8 cellular contexts compared by ENCODE assay signal in the genomic region with DNA sequence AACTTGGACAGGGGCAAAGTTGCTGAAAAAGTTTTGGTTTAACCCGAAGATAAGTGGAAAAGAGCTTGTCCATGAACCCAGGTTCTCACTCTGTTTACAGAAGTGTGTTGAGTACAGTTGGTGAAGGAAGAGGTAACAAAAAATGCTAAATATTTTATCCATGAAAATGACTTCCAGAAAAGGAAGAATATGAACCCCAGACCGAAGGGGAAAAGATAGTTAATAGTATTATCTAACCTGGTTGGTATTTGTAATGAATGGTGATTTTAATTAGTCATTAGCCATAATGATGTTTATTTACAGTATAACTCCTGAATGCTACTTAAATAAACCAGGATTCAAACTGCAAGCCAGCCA. TPM values are rescaled to one million over a fixed set of nuclear protein-coding genes. Genes with fewer than 3 reads are reported as not detected.
DNase-seq lines count a peak whose midpoint lies in the region; ATAC-seq and TF ChIP-seq lines count a peak whose summit lies in the region.

No MANE protein-coding gene starts in this region.

- H3K4me3 Mint-ChIP-seq in CD4-positive, alpha-beta memory T cell = peak overlapping the region; percentile 92 to 100 (median 99)
- H3K4me3 Mint-ChIP-seq in nephron progenitor cell = peak overlapping the region; percentile 94

- no peak for ATAC-seq in GM21619 (IDR thresholded peaks at IDR 0.05; ENCODE audit: unreplicated experiment)
- ATAC-seq in GM21717 (IDR thresholded peaks at IDR 0.05; ENCODE audit: unreplicated experiment) = no peak

- peaks cover 13% of the 10 kb centered on the region for H3K36me3 ChIP-seq in CD4-positive, alpha-beta memory T cell (ENCODE audit: insufficient read depth, low read length)
- H3K36me3 ChIP-seq in NT2/D1 (ENCODE audit: insufficient read depth, insufficient read length, low read length) = peaks cover 36% of the 10 kb centered on the region
- peaks cover 9% of the 10 kb centered on the region for H3K36me3 ChIP-seq in ectodermal cell (ENCODE audit: control insufficient read depth, insufficient read depth, low read length)

- no peaks in the 10 kb centered on the region for H3K9me3 Mint-ChIP-seq in CD4-positive, alpha-beta memory T cell
- no peaks in the 10 kb centered on the region for H3K9me3 Mint-ChIP-seq in nephron progenitor cell

- H3K27me3 Mint-ChIP-seq in CD4-positive, alpha-beta memory T cell = no peaks in the 10 kb centered on the region
- peaks cover 3% of the 10 kb centered on the region for H3K27me3 Mint-ChIP-seq in nephron progenitor cell (ENCODE audit: low read depth, poor library complexity)

- H3K4me3 ChIP-seq in CD4-positive, alpha-beta memory T cell (ENCODE audit: low read length in 2 of 2) = peak overlapping the region; percentile 82 to 86
- H3K4me3 ChIP-seq in NT2/D1 (ENCODE audit: insufficient read length, low read depth) = peak overlapping the region; percentile 43
- H3K4me3 ChIP-seq in ectodermal cell (ENCODE audit: insufficient read depth, low read depth, low read length) = peak overlapping the region; percentile 67

- peaks cover 17 to 43% (median 28%) of the 10 kb centered on the region in 4 donors for H3K4me1 Mint-ChIP-seq in CD4-positive, alpha-beta memory T cell
- H3K4me1 Mint-ChIP-seq in nephron progenitor cell = peaks cover 29% of the 10 kb centered on the region

- H3K27ac ChIP-seq in CD4-positive, alpha-beta memory T cell (ENCODE audit: low read depth, low read length) = peak overlapping the region; percentile 87
- no peak overlapping the region for H3K27ac ChIP-seq in ectodermal cell (ENCODE audit: insufficient read depth, low read depth, low read length, poor library complexity, severe bottlenecking)

- DNase-seq in CD4-positive, alpha-beta memory T cell = peak in 2 of 5 donors; percentile 4 to 5
- DNase-seq in NT2/D1 (ENCODE audit: low read depth, low spot score) (no peak), nephron progenitor cell (no peak), NCI-H2107 (lab: John Stamatoyannopoulos, UW) (no peak)
- no peak for DNase-seq in activated CD8-positive, alpha-beta memory T cell treated with anti-CD3 and anti-CD28 coated beads for 24 hours

- WGBS in ectodermal cell, 2 experiments = 93 to 96% methylated on average over 1 to 2 of the region's 2 CpGs

- H3K9ac ChIP-seq in NT2/D1 (ENCODE audit: insufficient read length, low read depth) = peak overlapping the region; percentile 70

- intact Hi-C loops in CD4-positive, alpha-beta memory T cell (cut with micrococcal nuclease) = loop anchor here (1.0 to 5.0 kb wide), 2 partner anchors 40 to 84 kb away; a partner anchor contains a TSS

- no peaks in the 10 kb centered on the region for H3K27me3 ChIP-seq in CD4-positive, alpha-beta memory T cell (ENCODE audit: insufficient read depth, low read length)
- H3K27me3 ChIP-seq in NT2/D1 (ENCODE audit: insufficient read depth, insufficient read length) (no peaks in the 10 kb centered on the region), ectodermal cell (ENCODE audit: control insufficient read depth, insufficient read depth, low read length, poor library complexity, severe bottlenecking) (no peaks in the 10 kb centered on the region)

- TF ChIP-seq CTCF in nephron progenitor cell (IDR thresholded peaks at IDR 0.05) = no peak

- H3K27ac Mint-ChIP-seq in CD4-positive, alpha-beta memory T cell = peak overlapping the region; percentile 84 to 99 (median 98)
- H3K27ac Mint-ChIP-seq in nephron progenitor cell = no peak overlapping the region

- POLR2A ChIA-PET in CD4-positive, alpha-beta memory T cell (lab: Charles Lee; ENCODE audit: partially characterized antibody) = interaction anchor here (0.9 to 8.1 kb wide), 16 partner anchors 10 to 378 kb away, joined by 3 to 128 read pairs (median 6); a partner anchor contains a TSS

- H3K4me1 ChIP-seq in CD4-positive, alpha-beta memory T cell (ENCODE audit: insufficient read depth, low read length) = peaks cover 22% of the 10 kb centered on the region
- H3K4me1 ChIP-seq in NT2/D1 (ENCODE audit: insufficient read depth, insufficient read length) (no peaks in the 10 kb centered on the region), ectodermal cell (ENCODE audit: control insufficient read depth, insufficient read depth, low read length) (peaks cover 6% of the 10 kb centered on the region)

- CTCF ChIA-PET in CD4-positive, alpha-beta memory T cell (lab: Charles Lee; ENCODE audit: partially characterized antibody) = interaction anchor here (1.0 to 2.6 kb wide), 6 partner anchors 15 to 204 kb away, joined by 3 to 11 read pairs (median 4); a partner anchor contains a TSS

- H3K36me3 Mint-ChIP-seq in CD4-positive, alpha-beta memory T cell = peaks cover 19 to 54% of the 10 kb centered on the region in 2 donors
- H3K36me3 Mint-ChIP-seq in nephron progenitor cell (ENCODE audit: low read depth) = peaks cover 37% of the 10 kb centered on the region

- H3K9me3 ChIP-seq in CD4-positive, alpha-beta memory T cell (ENCODE audit: control insufficient read depth in 1 of 2, low read length in 2 of 2) = no peaks in the 10 kb centered on the region
- no peaks in the 10 kb centered on the region for H3K9me3 ChIP-seq in NT2/D1 (ENCODE audit: insufficient read depth, low read length)
- H3K9me3 ChIP-seq in ectodermal cell (ENCODE audit: control insufficient read depth, low read length) = no peaks in the 10 kb centered on the region

RNA-seq across cellular contexts. Expression of a gene that starts 0.6 kb away (rescaled TPM):
- 10 to 100 TPM; 12.5 to 12.8 TPM for total RNA-seq in CD4-positive, alpha-beta memory T cell
- polyA plus RNA-seq in CD4-positive, alpha-beta memory T cell = 1 to 10 TPM; 1.5 to 3.5 TPM
- 3.5 TPM for polyA plus RNA-seq in ectodermal cell (2013, experiment 1 of 4)
- polyA plus RNA-seq in ectodermal cell (2013, experiment 2 of 4) = 4.9 TPM
- polyA plus RNA-seq in ectodermal cell (2013, experiment 3 of 4) = 2.2 TPM
- polyA plus RNA-seq in ectodermal cell (2013, experiment 4 of 4) = 3.1 TPM

RNA-seq across cellular contexts. Expression of a gene that starts 17.3 kb away (rescaled TPM):
- total RNA-seq in CD4-positive, alpha-beta memory T cell = 1 to 10 TPM; 1.3 to 2.1 TPM
- under 1 TPM in 1 of 2 donors, not detected in 1; 0.70 TPM for polyA plus RNA-seq in CD4-positive, alpha-beta memory T cell
- polyA plus RNA-seq in ectodermal cell (2013, experiment 1 of 4) = not detected
- polyA plus RNA-seq in ectodermal cell (2013, experiment 2 of 4) = not detected
- polyA plus RNA-seq in ectodermal cell (2013, experiment 3 of 4) = not detected
- not detected for polyA plus RNA-seq in ectodermal cell (2013, experiment 4 of 4)

RNA-seq across cellular contexts. Expression of a gene that starts 22.7 kb away (rescaled TPM):
- 1,000 to 10,000 TPM; 2,221 to 3,168 TPM for total RNA-seq in CD4-positive, alpha-beta memory T cell
- not detected for polyA plus RNA-seq in CD4-positive, alpha-beta memory T cell
- polyA plus RNA-seq in ectodermal cell (2013, experiment 1 of 4) = not detected
- polyA plus RNA-seq in ectodermal cell (2013, experiment 2 of 4) = not detected
- polyA plus RNA-seq in ectodermal cell (2013, experiment 3 of 4) = not detected
- not detected for polyA plus RNA-seq in ectodermal cell (2013, experiment 4 of 4)

RNA-seq across cellular contexts. Expression of a gene that starts 40.1 kb away (rescaled TPM):
- total RNA-seq in CD4-positive, alpha-beta memory T cell = 10 to 100 TPM; 90.3 to 93.2 TPM
- 10 to 100 TPM; 66.1 to 76.3 TPM for polyA plus RNA-seq in CD4-positive, alpha-beta memory T cell
- 65.5 TPM for polyA plus RNA-seq in ectodermal cell (2013, experiment 1 of 4)
- 61.7 TPM for polyA plus RNA-seq in ectodermal cell (2013, experiment 2 of 4)
- polyA plus RNA-seq in ectodermal cell (2013, experiment 3 of 4) = 56.2 TPM
- polyA plus RNA-seq in ectodermal cell (2013, experiment 4 of 4) = 62.5 TPM
